ENCODE assay signal across 1 cellular context in the genomic region with DNA sequence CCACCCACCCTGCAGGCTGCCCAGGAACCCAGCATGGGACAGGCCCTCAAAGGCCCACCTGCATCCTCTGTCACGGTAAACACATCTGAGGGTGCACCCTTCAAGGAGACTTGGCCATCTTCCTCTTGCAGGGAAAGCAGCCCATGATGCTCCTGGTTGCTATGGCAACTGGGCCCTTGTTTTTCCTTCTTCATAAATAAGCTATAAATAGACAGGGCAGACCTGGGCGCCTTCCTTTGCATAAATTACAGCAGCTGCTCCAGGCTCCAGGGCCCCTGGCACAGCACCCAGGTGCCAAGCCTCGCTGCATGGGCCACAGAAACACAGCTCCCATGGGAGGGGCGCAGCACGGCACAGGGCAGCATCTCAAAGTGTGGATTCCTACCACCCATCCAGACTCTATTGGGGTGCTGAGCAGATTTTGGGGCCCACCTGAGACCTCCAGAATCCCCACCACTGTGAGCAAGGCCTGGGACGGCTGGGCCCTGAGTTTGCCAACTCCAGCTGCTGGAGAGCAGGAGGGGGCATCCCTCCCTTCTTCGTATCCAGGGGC.
TF ChIP-seq lines count a peak whose summit lies in the region.

No MANE protein-coding gene starts in this region.

TF ChIP-seq in K562, 482 proteins besides CTCF, POLR2A, EP300 and RAD21 (continued from another document):
- TF ChIP-seq, protein P1, sequence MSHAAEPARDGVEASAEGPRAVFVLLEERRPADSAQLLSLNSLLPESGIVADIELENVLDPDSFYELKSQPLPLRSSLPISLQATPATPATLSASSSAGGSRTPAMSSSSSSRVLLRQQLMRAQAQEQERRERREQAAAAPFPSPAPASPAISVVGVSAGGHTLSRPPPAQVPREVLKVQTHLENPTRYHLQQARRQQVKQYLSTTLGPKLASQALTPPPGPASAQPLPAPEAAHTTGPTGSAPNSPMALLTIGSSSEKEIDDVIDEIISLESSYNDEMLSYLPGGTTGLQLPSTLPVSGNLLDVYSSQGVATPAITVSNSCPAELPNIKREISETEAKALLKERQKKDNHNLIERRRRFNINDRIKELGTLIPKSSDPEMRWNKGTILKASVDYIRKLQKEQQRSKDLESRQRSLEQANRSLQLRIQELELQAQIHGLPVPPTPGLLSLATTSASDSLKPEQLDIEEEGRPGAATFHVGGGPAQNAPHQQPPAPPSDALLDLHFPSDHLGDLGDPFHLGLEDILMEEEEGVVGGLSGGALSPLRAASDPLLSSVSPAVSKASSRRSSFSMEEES (CRISPR knock-in tag; IDR thresholded peaks at IDR 0.05) = no peak
TF ChIP-seq in K562: peak in this region for 1.
